Comparison of ENCODE assay signal across 13 cellular contexts in genomic region chr1:101108123-101108522, GRCh38.
DNase-seq lines count a peak whose midpoint lies in the region; ATAC-seq, FAIRE-seq and TF ChIP-seq lines count a peak whose summit lies in the region.
"Had no signal": no experiment of that assay in that cellular context is flagged by ENCODE, and none has a peak within 500 bp of the region (broad histone marks: within the 10 kb centered on the region; RNA-seq: fewer than 3 reads in every experiment).

No MANE protein-coding gene starts in this region.

- DNase-seq in activated naive CD4-positive, alpha-beta T cell treated with anti-CD3 and anti-CD28 coated beads, Interleukin-2, amount 50 U/mL, for 16 hours = peak; percentile 19
- DNase-seq in activated naive CD4-positive, alpha-beta T cell treated with Interleukin-2 at 50 U/mL for 16 hours = no peak
- DNase-seq in M059J (ENCODE audit: low read depth) = peak; percentile 35
- DNase-seq in K562 (ENCODE audit: extremely low read depth in 1 of 4, low spot score in 3 of 4) = no peak
- DNase-seq in stimulated activated CD4-positive, alpha-beta T cell treated with anti-CD3 and anti-CD28 coated beads, Interleukin-4, amount 100 ng/mL, for 1 hour = peak; percentile 18
- DNase-seq in effector CD8-positive, alpha-beta T cell (lab: John Stamatoyannopoulos, UW) = no peak
- DNase-seq in NCI-H1417 (lab: John Stamatoyannopoulos, UW) = no peak
- DNase-seq: caudate nucleus; effector memory CD8-positive, alpha-beta T cell; islet precursor cell; NK-92 treated with Interleukin-12 subunit alpha and Interleukin-12 subunit beta, amount 100 ng/mL, for 24 hours had no signal

- intact Hi-C loops in K562 (cut with micrococcal nuclease) = no loop called here

- no peak for TF ChIP-seq CTCF in K562 (IDR thresholded peaks at IDR 0.05 in 2 of 3, conservative IDR thresholded peaks at IDR 0.05 in 1 of 3; ENCODE audit: insufficient read depth in 2 of 3, low read depth in 1 of 3, low read length in 3 of 3)

- in situ Hi-C loops in K562 (cut with MboI) = no loop called here

- TF ChIP-seq POLR2A in K562 (conservative IDR thresholded peaks at IDR 0.05) = no peak

- H3K4me2 ChIP-seq in K562 (ENCODE audit: insufficient read depth, low read length) = no peak overlapping the region

- no TSS peak for BruUV-seq in K562 (replicated peaks; lab: Mats Ljungman, UMichigan)

- ATAC-seq in K562 (no peak), GM21825 (IDR thresholded peaks at IDR 0.05; ENCODE audit: unreplicated experiment) (no peak)
- ATAC-seq: effector memory CD8-positive, alpha-beta T cell had no signal

- H3K9ac ChIP-seq in K562 (ENCODE audit: insufficient read depth in 1 of 2, low read depth in 2 of 2, low read length in 2 of 2) = no peak overlapping the region

- no peaks in the 10 kb centered on the region for H3K27me3 ChIP-seq in K562 (ENCODE audit: control insufficient read depth in 2 of 2, insufficient read depth in 2 of 2, low read length in 2 of 2)

- TF ChIP-seq RAD21 in K562 (CRISPR knock-in tag; conservative IDR thresholded peaks at IDR 0.05 in 1 of 2, IDR thresholded peaks at IDR 0.05 in 1 of 2) = no peak

- no peaks in the 10 kb centered on the region for H3K9me3 ChIP-seq in K562 (replicated peaks; ENCODE audit: control insufficient read depth, insufficient read depth, low read depth, low read length)

- no peaks in the 10 kb centered on the region for H3K36me3 ChIP-seq in K562 (ENCODE audit: control insufficient read depth, insufficient read depth, low read length)

- no peaks in the 10 kb centered on the region for H4K20me1 ChIP-seq in K562 (replicated peaks; ENCODE audit: control insufficient read depth, insufficient read depth, low read length)

- no peak overlapping the region for H2AFZ ChIP-seq in K562 (ENCODE audit: low read depth, low read length)

- CTCF ChIA-PET in K562 (lab: Yijun Ruan, JAX; ENCODE audit: low intra/inter-chr PET ratio) = no interaction called here

- H3K79me2 ChIP-seq in K562 (ENCODE audit: control insufficient read depth, insufficient read depth, low read length) = no peaks in the 10 kb centered on the region

- no peak for TF ChIP-seq EP300 in K562 (IDR thresholded peaks at IDR 0.05; ENCODE audit: low read length)

- FAIRE-seq in K562 (lab: Jason Lieb, UNC) = peak; percentile 67

- POLR2A ChIA-PET in K562 (lab: Yijun Ruan, JAX) = no interaction called here

- peaks cover 0 to 9% of the 10 kb centered on the region in 2 experiments; a peak in 3 of 5 replicates for H3K4me1 ChIP-seq in K562 (replicated peaks in 1 of 2; ENCODE audit: control insufficient read depth in 2 of 2, insufficient read depth in 2 of 2, low read length in 2 of 2)

- no peak overlapping the region for H3K27ac ChIP-seq in K562 (ENCODE audit: extremely low read depth, low read depth, low read length)
- H3K27ac ChIP-seq: RWPE1 had no signal

- no peaks in the 10 kb centered on the region for H3K9me1 ChIP-seq in K562 (ENCODE audit: control insufficient read depth, insufficient read depth, low read length)

- no peak overlapping the region for H3K4me3 ChIP-seq in K562

- 73% methylated on average over 3 of the region's 3 CpGs for WGBS in K562 (ENCODE audit: insufficient coverage, low coverage, missing lambda C conversion rate)

TF ChIP-seq in K562, 482 proteins besides CTCF, POLR2A, EP300 and RAD21:
- TF ChIP-seq ZNF12 (CRISPR knock-in tag; IDR thresholded peaks at IDR 0.05) (no peak), EZH2 (IDR thresholded peaks at IDR 0.05; ENCODE audit: borderline replicate concordance, low read depth, low read length) (no peak), NFIC (IDR thresholded peaks at IDR 0.05) (no peak), GTF2B (IDR thresholded peaks at IDR 0.05; ENCODE audit: extremely low read depth, insufficient read length) (no peak), CHCHD3 (CRISPR knock-in tag; IDR thresholded peaks at IDR 0.05) (no peak), OTX1 (CRISPR knock-in tag; IDR thresholded peaks at IDR 0.05) (no peak), HLTF (IDR thresholded peaks at IDR 0.05) (no peak), ZNF76 (CRISPR knock-in tag; IDR thresholded peaks at IDR 0.05; ENCODE audit: borderline replicate concordance) (no peak), RBM34 (IDR thresholded peaks at IDR 0.05; ENCODE audit: borderline replicate concordance, insufficient read depth, low read length) (no peak), U2AF2 (optimal IDR thresholded peaks at IDR 0.05; ENCODE audit: low read depth, low read length) (no peak), BRCA1 (IDR thresholded peaks at IDR 0.05) (no peak), BRCA1 (CRISPR knock-in tag; IDR thresholded peaks at IDR 0.05) (no peak), TEAD1 (CRISPR knock-in tag; IDR thresholded peaks at IDR 0.05) (no peak), ZSCAN29 (IDR thresholded peaks at IDR 0.05) (no peak), KLF13 (tag; IDR thresholded peaks at IDR 0.05; ENCODE audit: borderline replicate concordance, low read depth) (no peak), ZNF146 (CRISPR knock-in tag; IDR thresholded peaks at IDR 0.05; ENCODE audit: unreplicated experiment) (no peak), RFX7 (CRISPR knock-in tag; IDR thresholded peaks at IDR 0.05) (no peak)

Comparison
In these comparisons a context has a peak if more than half of its experiments do, and no peak if none do; other contexts are left out.
1. DNase-seq: peak in activated naive CD4-positive, alpha-beta T cell treated with anti-CD3 and anti-CD28 coated beads, Interleukin-2, amount 50 U/mL, for 16 hours (single experiment), M059J (single experiment) and stimulated activated CD4-positive, alpha-beta T cell treated with anti-CD3 and anti-CD28 coated beads, Interleukin-4, amount 100 ng/mL, for 1 hour (single experiment); none in activated naive CD4-positive, alpha-beta T cell treated with Interleukin-2 at 50 U/mL for 16 hours (single experiment), K562 (0 of 4), effector CD8-positive, alpha-beta T cell (single experiment) and NCI-H1417 (0 of 3).